Comparison of ENCODE assay signal across 14 cellular contexts in genomic region chr4:126874533-126874932, GRCh38.
DNase-seq lines count a peak whose midpoint lies in the region; ATAC-seq and TF ChIP-seq lines count a peak whose summit lies in the region.
"Had no signal": no experiment of that assay in that cellular context is flagged by ENCODE, and none has a peak within 500 bp of the region (broad histone marks: within the 10 kb centered on the region; RNA-seq: fewer than 3 reads in every experiment).

No MANE protein-coding gene starts in this region.

- no peaks in the 10 kb centered on the region for H3K27me3 ChIP-seq in heart left ventricle
- H3K27me3 ChIP-seq in spleen (replicated peaks in 1 of 7) = no peaks in the 10 kb centered on the region
- no peaks in the 10 kb centered on the region for H3K27me3 ChIP-seq in suprapubic skin

- H3K4me3 Mint-ChIP-seq in chondrocyte (ENCODE audit: unreplicated experiment) = no peak overlapping the region
- H3K4me3 Mint-ChIP-seq: CD4-positive, alpha-beta memory T cell; H9 had no signal

- no peak overlapping the region for H3K27ac ChIP-seq in heart left ventricle
- H3K27ac ChIP-seq in spleen = no peak overlapping the region
- H3K27ac ChIP-seq in suprapubic skin = no peak overlapping the region

- no peaks in the 10 kb centered on the region for H3K27me3 Mint-ChIP-seq in chondrocyte (ENCODE audit: low read depth)
- H3K27me3 Mint-ChIP-seq: CD4-positive, alpha-beta memory T cell had no signal

- intact Hi-C loops in left ventricle myocardium superior (cut with micrococcal nuclease) = no loop called here
- intact Hi-C loops in heart left ventricle (cut with DNase I) = no loop called here
- intact Hi-C loops in spleen (cut with DNase I; ENCODE audit: low total_unique reads) = no loop called here

- DNase-seq in left ventricle myocardium superior = peak; percentile 23
- DNase-seq in heart left ventricle = no peak
- peak; percentile 84 for DNase-seq in chondrocyte (ENCODE audit: low spot score)
- DNase-seq in spleen = peak; percentile 65
- no peak for DNase-seq in suprapubic skin (ENCODE audit: low spot score in 2 of 2)
- DNase-seq in GOT3 (lab: John Stamatoyannopoulos, UW) = no peak
- DNase-seq: C1 segment of cervical spinal cord; Calu3; CD4-positive, alpha-beta memory T cell; COR-L47; DND-41; H9 had no signal

- H3K4me1 ChIP-seq in heart left ventricle (no peaks in the 10 kb centered on the region), spleen (no peaks in the 10 kb centered on the region), suprapubic skin (no peaks in the 10 kb centered on the region)

- WGBS in heart left ventricle, 4 donors = 87 to 93% (median 92%) methylated on average over 7 to 19 of the region's 19 CpGs
- WGBS in spleen, 5 donors = 77 to 98% (median 92%) methylated on average over 6 to 19 of the region's 19 CpGs
- 87% methylated on average over 10 of the region's 19 CpGs for WGBS in suprapubic skin

- ATAC-seq in left ventricle myocardium superior (no peak), heart left ventricle (no peak), esophagus mucosa (peak; percentile 17)
- ATAC-seq: HCT116 had no signal

- TF ChIP-seq POLR2A in heart left ventricle (IDR thresholded peaks at IDR 0.05) (no peak), spleen (IDR thresholded peaks at IDR 0.05) (no peak), suprapubic skin (IDR thresholded peaks at IDR 0.05) (no peak)

- peaks cover 7% of the 10 kb centered on the region for H3K36me3 Mint-ChIP-seq in chondrocyte (ENCODE audit: low read depth)
- H3K36me3 Mint-ChIP-seq: CD4-positive, alpha-beta memory T cell had no signal

- H3K4me3 ChIP-seq in heart left ventricle = no peak overlapping the region
- H3K4me3 ChIP-seq in spleen = no peak overlapping the region
- H3K4me3 ChIP-seq in suprapubic skin = no peak overlapping the region

- H3K36me3 ChIP-seq in heart left ventricle (no peaks in the 10 kb centered on the region), spleen (no peaks in the 10 kb centered on the region), suprapubic skin (no peaks in the 10 kb centered on the region)

- H3K9me3 ChIP-seq in heart left ventricle = peaks cover 0 to 48% (median 20%) of the 10 kb centered on the region in 12 donors
- peaks cover 0 to 61% (median 47%) of the 10 kb centered on the region in 8 donors for H3K9me3 ChIP-seq in spleen
- peaks cover 9% of the 10 kb centered on the region for H3K9me3 ChIP-seq in suprapubic skin

- no peaks in the 10 kb centered on the region for H3K4me1 Mint-ChIP-seq in chondrocyte (ENCODE audit: low read depth)
- H3K4me1 Mint-ChIP-seq: CD4-positive, alpha-beta memory T cell had no signal

- no peak for TF ChIP-seq EP300 in suprapubic skin (IDR thresholded peaks at IDR 0.05)

- no peak for TF ChIP-seq CTCF in heart left ventricle (IDR thresholded peaks at IDR 0.05)
- no peak for TF ChIP-seq CTCF in chondrocyte (IDR thresholded peaks at IDR 0.05)
- TF ChIP-seq CTCF in spleen (IDR thresholded peaks at IDR 0.05 in 8 of 11, conservative IDR thresholded peaks at IDR 0.05 in 3 of 11) = no peak
- TF ChIP-seq CTCF in suprapubic skin (IDR thresholded peaks at IDR 0.05) = no peak

- H3K9me3 Mint-ChIP-seq in chondrocyte (ENCODE audit: low read depth) = peaks cover 27% of the 10 kb centered on the region

- no peak overlapping the region for H3K27ac Mint-ChIP-seq in chondrocyte (ENCODE audit: unreplicated experiment)
- H3K27ac Mint-ChIP-seq: CD4-positive, alpha-beta memory T cell; H9 had no signal

Comparison
In these comparisons a context has a peak if more than half of its experiments do, and no peak if none do; other contexts are left out.
1. DNase-seq: peak in left ventricle myocardium superior (single experiment), chondrocyte (single experiment) and spleen (single experiment); none in heart left ventricle (0 of 5), suprapubic skin (0 of 2) and GOT3 (single experiment).